In the genomic region with DNA sequence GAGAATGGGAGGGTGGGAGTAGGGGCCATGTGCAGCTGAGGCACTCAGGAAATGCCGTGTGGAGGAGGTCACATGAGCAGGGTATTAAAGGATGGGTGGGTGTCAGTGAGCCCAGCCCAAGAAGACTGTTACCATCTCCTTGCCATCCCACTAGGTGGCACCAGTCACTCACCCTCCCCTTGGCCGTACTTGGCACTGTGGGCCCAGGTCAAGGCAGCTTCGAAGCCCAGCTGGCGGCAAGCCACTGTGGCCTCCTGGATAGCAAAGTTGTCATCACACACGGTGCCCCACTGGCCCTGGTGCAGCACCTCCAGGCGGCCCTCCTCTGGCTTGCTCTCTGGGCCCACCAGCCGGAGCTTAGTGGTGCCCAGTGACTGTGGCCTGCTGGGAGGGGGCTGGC, we compare ENCODE assay signal across 8 cellular contexts. TPM values are rescaled to one million over a fixed set of nuclear protein-coding genes. Genes with fewer than 3 reads are reported as not detected.
DNase-seq lines count a peak whose midpoint lies in the region; ATAC-seq lines count a peak whose summit lies in the region.

No MANE protein-coding gene starts in this region.

- no peak overlapping the region for H3K4me3 Mint-ChIP-seq in memory B cell
- no peak overlapping the region for H3K4me3 Mint-ChIP-seq in activated T-helper 1 cell treated with anti-CD3 and anti-CD28 coated beads, Interleukin-12 subunit alpha, Interleukin-12 subunit beta, Interleukin-2, Interleukin-4 antibody, amounts not matched to agents 30 ng/mL and 10 ng/mL and 1 ng/mL, durations not matched to agents 14 hours and 24 hours and 36 hours

- no peaks in the 10 kb centered on the region for H3K4me1 Mint-ChIP-seq in memory B cell
- no peaks in the 10 kb centered on the region for H3K4me1 Mint-ChIP-seq in activated T-helper 1 cell treated with anti-CD3 and anti-CD28 coated beads, Interleukin-12 subunit alpha, Interleukin-12 subunit beta, Interleukin-2, Interleukin-4 antibody, amounts not matched to agents 30 ng/mL and 10 ng/mL and 1 ng/mL, durations not matched to agents 14 hours and 24 hours and 36 hours (ENCODE audit: low read depth)

- peaks cover 7% of the 10 kb centered on the region for H3K27me3 Mint-ChIP-seq in memory B cell
- peaks cover 10% of the 10 kb centered on the region for H3K27me3 Mint-ChIP-seq in activated T-helper 1 cell treated with anti-CD3 and anti-CD28 coated beads, Interleukin-12 subunit alpha, Interleukin-12 subunit beta, Interleukin-2, Interleukin-4 antibody, amounts not matched to agents 30 ng/mL and 10 ng/mL and 1 ng/mL, durations not matched to agents 14 hours and 24 hours and 36 hours (ENCODE audit: insufficient read depth)

- H3K36me3 Mint-ChIP-seq in memory B cell = peaks cover 3% of the 10 kb centered on the region
- no peaks in the 10 kb centered on the region for H3K36me3 Mint-ChIP-seq in activated T-helper 1 cell treated with anti-CD3 and anti-CD28 coated beads, Interleukin-12 subunit alpha, Interleukin-12 subunit beta, Interleukin-2, Interleukin-4 antibody, amounts not matched to agents 30 ng/mL and 10 ng/mL and 1 ng/mL, durations not matched to agents 14 hours and 24 hours and 36 hours (ENCODE audit: low read depth)

- H3K9me3 Mint-ChIP-seq in memory B cell = no peaks in the 10 kb centered on the region
- no peaks in the 10 kb centered on the region for H3K9me3 Mint-ChIP-seq in activated T-helper 1 cell treated with anti-CD3 and anti-CD28 coated beads, Interleukin-12 subunit alpha, Interleukin-12 subunit beta, Interleukin-2, Interleukin-4 antibody, amounts not matched to agents 30 ng/mL and 10 ng/mL and 1 ng/mL, durations not matched to agents 14 hours and 24 hours and 36 hours

- intact Hi-C loops in activated T-helper 1 cell treated with anti-CD3 and anti-CD28 coated beads, Interleukin-12 subunit alpha, Interleukin-12 subunit beta, Interleukin-2, Interleukin-4 antibody, amounts not matched to agents 30 ng/mL and 10 ng/mL and 1 ng/mL, durations not matched to agents 14 hours and 24 hours and 36 hours (cut with micrococcal nuclease) = no loop called here

- no peak overlapping the region for H3K27ac Mint-ChIP-seq in memory B cell
- no peak overlapping the region for H3K27ac Mint-ChIP-seq in activated T-helper 1 cell treated with anti-CD3 and anti-CD28 coated beads, Interleukin-12 subunit alpha, Interleukin-12 subunit beta, Interleukin-2, Interleukin-4 antibody, amounts not matched to agents 30 ng/mL and 10 ng/mL and 1 ng/mL, durations not matched to agents 14 hours and 24 hours and 36 hours

- DNase-seq in SIG-M5 treated with dmso at 0.1 percent for 504 hours (lab: John Stamatoyannopoulos, UW; ENCODE audit: unreplicated experiment) (peak; percentile 27), SIG-M5 (lab: John Stamatoyannopoulos, UW) (no peak), NCI-H2196 treated with DMSO at 0.1 percent for 48 hours (lab: John Stamatoyannopoulos, UW; ENCODE audit: unreplicated experiment) (peak; percentile 19), cerebellum (ENCODE audit: low spot score) (peak; percentile 32), memory B cell (ENCODE audit: low spot score in 2 of 2) (peak in 1 of 2 donors; percentile 10), foreskin melanocyte (no peak)
- DNase-seq in activated T-helper 1 cell treated with anti-CD3 and anti-CD28 coated beads, Interleukin-12 subunit alpha, Interleukin-12 subunit beta, Interleukin-2, Interleukin-4 antibody, amounts not matched to agents 30 ng/mL and 10 ng/mL and 1 ng/mL, durations not matched to agents 14 hours and 24 hours and 36 hours (ENCODE audit: low spot score) = no peak

- ATAC-seq in memory B cell (ENCODE audit: low read depth) = peak; percentile 53
- no peak for ATAC-seq in GM18870 (IDR thresholded peaks at IDR 0.05; ENCODE audit: unreplicated experiment)

RNA-seq across cellular contexts. Expression of gene LOXL4, which starts 5.4 kb away (rescaled TPM):
- 0.27 TPM for total RNA-seq in cerebellum
- not detected in 2 replicates for total RNA-seq in activated T-helper 1 cell treated with anti-CD3 and anti-CD28 coated beads, Interleukin-12 subunit alpha, Interleukin-12 subunit beta, Interleukin-2, Interleukin-4 antibody, amounts not matched to agents 30 ng/mL and 10 ng/mL and 1 ng/mL, durations not matched to agents 14 hours and 24 hours and 36 hours

Comparison
In these comparisons a context has a peak if more than half of its experiments do, and no peak if none do; other contexts are left out.
1. DNase-seq: peak in SIG-M5 treated with dmso at 0.1 percent for 504 hours (single experiment), NCI-H2196 treated with DMSO at 0.1 percent for 48 hours (single experiment) and cerebellum (single experiment); none in SIG-M5 (single experiment), activated T-helper 1 cell treated with anti-CD3 and anti-CD28 coated beads, Interleukin-12 subunit alpha, Interleukin-12 subunit beta, Interleukin-2, Interleukin-4 antibody, amounts not matched to agents 30 ng/mL and 10 ng/mL and 1 ng/mL, durations not matched to agents 14 hours and 24 hours and 36 hours (single experiment) and foreskin melanocyte (single experiment).